Comparison of ENCODE assay signal across 14 cellular contexts in genomic region chr15:35218215-35218614, GRCh38.
DNase-seq lines count a peak whose midpoint lies in the region; TF ChIP-seq lines count a peak whose summit lies in the region.
"Had no signal": no experiment of that assay in that cellular context is flagged by ENCODE, and none has a peak within 500 bp of the region (broad histone marks: within the 10 kb centered on the region; RNA-seq: fewer than 3 reads in every experiment).

No MANE protein-coding gene starts in this region.

- H3K4me1 Mint-ChIP-seq in MCF 10A (ENCODE audit: insufficient read depth, unreplicated experiment), result no peaks in the 10 kb centered on the region
- peaks cover 37% of the 10 kb centered on the region for H3K4me1 Mint-ChIP-seq in mesothelial cell of epicardium
- H3K4me1 Mint-ChIP-seq in glutamatergic neuron (ENCODE audit: low read depth, unreplicated experiment), result peaks cover 5% of the 10 kb centered on the region

- H3K9me3 Mint-ChIP-seq in MCF 10A (ENCODE audit: unreplicated experiment) (no peaks in the 10 kb centered on the region), mesothelial cell of epicardium (peaks cover 4% of the 10 kb centered on the region), glutamatergic neuron (ENCODE audit: unreplicated experiment) (peaks cover 1% of the 10 kb centered on the region)

- H3K4me3 ChIP-seq in breast epithelium, result no peak overlapping the region
- no peak overlapping the region for H3K4me3 ChIP-seq in H7 (ENCODE audit: insufficient read depth, low read depth, low read length)
- H3K4me3 ChIP-seq: BLaER1 treated with 17β-estradiol and CSF1 and Interleukin-3, amounts not matched to agents 10 nM and 100 nM had no signal

- CTCF ChIA-PET in MCF 10A (lab: Yijun Ruan, JAX), result interaction anchor here (0.5 to 0.9 kb wide), 4 partner anchors 9 to 1197 kb away, joined by 3 read pairs; no protein-coding TSS in a partner anchor

- H3K4me1 ChIP-seq in breast epithelium, result no peaks in the 10 kb centered on the region
- H3K4me1 ChIP-seq: BLaER1 treated with 17β-estradiol and CSF1 and Interleukin-3, amounts not matched to agents 10 nM and 100 nM had no signal

- no TSS peak for BruUV-seq in MCF 10A (replicated peaks; lab: Mats Ljungman, UMichigan)

- no peak overlapping the region for H3K27ac ChIP-seq in breast epithelium
- H3K27ac ChIP-seq: BLaER1 treated with 17β-estradiol and CSF1 and Interleukin-3, amounts not matched to agents 10 nM and 100 nM; HL-60 had no signal

- no peaks in the 10 kb centered on the region for H3K27me3 Mint-ChIP-seq in MCF 10A (ENCODE audit: insufficient read depth, unreplicated experiment)
- H3K27me3 Mint-ChIP-seq in mesothelial cell of epicardium (ENCODE audit: low read depth), result no peaks in the 10 kb centered on the region
- H3K27me3 Mint-ChIP-seq in glutamatergic neuron (ENCODE audit: unreplicated experiment), result no peaks in the 10 kb centered on the region

- H3K36me3 Mint-ChIP-seq in MCF 10A (ENCODE audit: insufficient read depth, unreplicated experiment) (no peaks in the 10 kb centered on the region), mesothelial cell of epicardium (peaks cover 2% of the 10 kb centered on the region), glutamatergic neuron (ENCODE audit: unreplicated experiment) (no peaks in the 10 kb centered on the region)
- H3K36me3 Mint-ChIP-seq: CD4-positive, CD25-positive, alpha-beta regulatory T cell had no signal

- H3K27me3 ChIP-seq in breast epithelium (no peaks in the 10 kb centered on the region), H7 (ENCODE audit: control insufficient read depth, insufficient read depth, low read length) (no peaks in the 10 kb centered on the region)
- H3K27me3 ChIP-seq: BLaER1 treated with 17β-estradiol and CSF1 and Interleukin-3, amounts not matched to agents 10 nM and 100 nM had no signal

- POLR2A ChIA-PET in MCF 10A (lab: Yijun Ruan, JAX), result no interaction called here

- no peak overlapping the region for H3K4me3 Mint-ChIP-seq in MCF 10A (ENCODE audit: unreplicated experiment)
- H3K4me3 Mint-ChIP-seq in mesothelial cell of epicardium, result no peak overlapping the region
- H3K4me3 Mint-ChIP-seq in glutamatergic neuron (ENCODE audit: unreplicated experiment), result no peak overlapping the region
- H3K4me3 Mint-ChIP-seq: CD4-positive, CD25-positive, alpha-beta regulatory T cell had no signal

- TF ChIP-seq POLR2A in breast epithelium (IDR thresholded peaks at IDR 0.05), result no peak

- no peak for TF ChIP-seq CTCF in MCF 10A (IDR thresholded peaks at IDR 0.05; ENCODE audit: unreplicated experiment)
- TF ChIP-seq CTCF in breast epithelium (IDR thresholded peaks at IDR 0.05), result no peak
- TF ChIP-seq CTCF in mesothelial cell of epicardium (IDR thresholded peaks at IDR 0.05; ENCODE audit: unreplicated experiment), result no peak
- no peak for TF ChIP-seq CTCF in glutamatergic neuron (IDR thresholded peaks at IDR 0.05; ENCODE audit: partially characterized antibody, unreplicated experiment)

- H3K36me3 ChIP-seq in breast epithelium, result no peaks in the 10 kb centered on the region
- no peaks in the 10 kb centered on the region; the same call in 1 of the 2 replicates for H3K36me3 ChIP-seq in H7 (replicated peaks; ENCODE audit: control insufficient read depth, insufficient read depth, low read length)
- H3K36me3 ChIP-seq: BLaER1 treated with 17β-estradiol and CSF1 and Interleukin-3, amounts not matched to agents 10 nM and 100 nM had no signal

- H3K27ac Mint-ChIP-seq in MCF 10A (ENCODE audit: low read depth, unreplicated experiment) (peak overlapping the region; percentile 10), mesothelial cell of epicardium (peak overlapping the region; percentile 43), glutamatergic neuron (ENCODE audit: unreplicated experiment) (no peak overlapping the region)
- H3K27ac Mint-ChIP-seq: CD4-positive, CD25-positive, alpha-beta regulatory T cell had no signal

- intact Hi-C loops in MCF 10A (cut with micrococcal nuclease), result no loop called here
- intact Hi-C loops in breast epithelium (cut with DNase I; ENCODE audit: low total_unique reads), result no loop called here

- no peaks in the 10 kb centered on the region for H3K9me3 ChIP-seq in breast epithelium
- H3K9me3 ChIP-seq: BLaER1 treated with 17β-estradiol and CSF1 and Interleukin-3, amounts not matched to agents 10 nM and 100 nM had no signal

- DNase-seq in MCF 10A (ENCODE audit: unreplicated experiment) (no peak), breast epithelium (ENCODE audit: low spot score in 2 of 2) (no peak), NCI-H69 (lab: John Stamatoyannopoulos, UW) (peak; percentile 33), mesothelial cell of epicardium (ENCODE audit: low spot score in 2 of 2, unreplicated experiment in 2 of 2) (no peak), H7 (no peak), glutamatergic neuron (no peak)
- DNase-seq in activated naive CD4-positive, alpha-beta T cell (lab: John Stamatoyannopoulos, UW), result no peak
- DNase-seq: 8988T; ACHN; Calu3; CD4-positive, CD25-positive, alpha-beta regulatory T cell; DMS79 had no signal
